Comparison of ENCODE assay signal across 1 cellular context in genomic region chr7:68511281-68511680, GRCh38.
TF ChIP-seq lines count a peak whose summit lies in the region.

No MANE protein-coding gene starts in this region.

TF ChIP-seq in WTC11, 78 proteins besides CTCF, POLR2A, EP300 and RAD21 (continued from another document):
- TF ChIP-seq, protein P1, sequence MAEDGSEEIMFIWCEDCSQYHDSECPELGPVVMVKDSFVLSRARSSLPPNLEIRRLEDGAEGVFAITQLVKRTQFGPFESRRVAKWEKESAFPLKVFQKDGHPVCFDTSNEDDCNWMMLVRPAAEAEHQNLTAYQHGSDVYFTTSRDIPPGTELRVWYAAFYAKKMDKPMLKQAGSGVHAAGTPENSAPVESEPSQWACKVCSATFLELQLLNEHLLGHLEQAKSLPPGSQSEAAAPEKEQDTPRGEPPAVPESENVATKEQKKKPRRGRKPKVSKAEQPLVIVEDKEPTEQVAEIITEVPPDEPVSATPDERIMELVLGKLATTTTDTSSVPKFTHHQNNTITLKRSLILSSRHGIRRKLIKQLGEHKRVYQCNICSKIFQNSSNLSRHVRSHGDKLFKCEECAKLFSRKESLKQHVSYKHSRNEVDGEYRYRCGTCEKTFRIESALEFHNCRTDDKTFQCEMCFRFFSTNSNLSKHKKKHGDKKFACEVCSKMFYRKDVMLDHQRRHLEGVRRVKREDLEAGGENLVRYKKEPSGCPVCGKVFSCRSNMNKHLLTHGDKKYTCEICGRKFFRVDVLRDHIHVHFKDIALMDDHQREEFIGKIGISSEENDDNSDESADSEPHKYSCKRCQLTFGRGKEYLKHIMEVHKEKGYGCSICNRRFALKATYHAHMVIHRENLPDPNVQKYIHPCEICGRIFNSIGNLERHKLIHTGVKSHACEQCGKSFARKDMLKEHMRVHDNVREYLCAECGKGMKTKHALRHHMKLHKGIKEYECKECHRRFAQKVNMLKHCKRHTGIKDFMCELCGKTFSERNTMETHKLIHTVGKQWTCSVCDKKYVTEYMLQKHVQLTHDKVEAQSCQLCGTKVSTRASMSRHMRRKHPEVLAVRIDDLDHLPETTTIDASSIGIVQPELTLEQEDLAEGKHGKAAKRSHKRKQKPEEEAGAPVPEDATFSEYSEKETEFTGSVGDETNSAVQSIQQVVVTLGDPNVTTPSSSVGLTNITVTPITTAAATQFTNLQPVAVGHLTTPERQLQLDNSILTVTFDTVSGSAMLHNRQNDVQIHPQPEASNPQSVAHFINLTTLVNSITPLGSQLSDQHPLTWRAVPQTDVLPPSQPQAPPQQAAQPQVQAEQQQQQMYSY (CRISPR knock-in tag; IDR thresholded peaks at IDR 0.05) = no peak
- TF ChIP-seq, protein P2, sequence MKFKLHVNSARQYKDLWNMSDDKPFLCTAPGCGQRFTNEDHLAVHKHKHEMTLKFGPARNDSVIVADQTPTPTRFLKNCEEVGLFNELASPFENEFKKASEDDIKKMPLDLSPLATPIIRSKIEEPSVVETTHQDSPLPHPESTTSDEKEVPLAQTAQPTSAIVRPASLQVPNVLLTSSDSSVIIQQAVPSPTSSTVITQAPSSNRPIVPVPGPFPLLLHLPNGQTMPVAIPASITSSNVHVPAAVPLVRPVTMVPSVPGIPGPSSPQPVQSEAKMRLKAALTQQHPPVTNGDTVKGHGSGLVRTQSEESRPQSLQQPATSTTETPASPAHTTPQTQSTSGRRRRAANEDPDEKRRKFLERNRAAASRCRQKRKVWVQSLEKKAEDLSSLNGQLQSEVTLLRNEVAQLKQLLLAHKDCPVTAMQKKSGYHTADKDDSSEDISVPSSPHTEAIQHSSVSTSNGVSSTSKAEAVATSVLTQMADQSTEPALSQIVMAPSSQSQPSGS (CRISPR knock-in tag; IDR thresholded peaks at IDR 0.05; ENCODE audit: borderline replicate concordance, low read depth) = no peak
- TF ChIP-seq ZNF138 (CRISPR knock-in tag; conservative IDR thresholded peaks at IDR 0.05) = no peak
